Comparison of ENCODE assay signal across 9 cellular contexts in the genomic region with DNA sequence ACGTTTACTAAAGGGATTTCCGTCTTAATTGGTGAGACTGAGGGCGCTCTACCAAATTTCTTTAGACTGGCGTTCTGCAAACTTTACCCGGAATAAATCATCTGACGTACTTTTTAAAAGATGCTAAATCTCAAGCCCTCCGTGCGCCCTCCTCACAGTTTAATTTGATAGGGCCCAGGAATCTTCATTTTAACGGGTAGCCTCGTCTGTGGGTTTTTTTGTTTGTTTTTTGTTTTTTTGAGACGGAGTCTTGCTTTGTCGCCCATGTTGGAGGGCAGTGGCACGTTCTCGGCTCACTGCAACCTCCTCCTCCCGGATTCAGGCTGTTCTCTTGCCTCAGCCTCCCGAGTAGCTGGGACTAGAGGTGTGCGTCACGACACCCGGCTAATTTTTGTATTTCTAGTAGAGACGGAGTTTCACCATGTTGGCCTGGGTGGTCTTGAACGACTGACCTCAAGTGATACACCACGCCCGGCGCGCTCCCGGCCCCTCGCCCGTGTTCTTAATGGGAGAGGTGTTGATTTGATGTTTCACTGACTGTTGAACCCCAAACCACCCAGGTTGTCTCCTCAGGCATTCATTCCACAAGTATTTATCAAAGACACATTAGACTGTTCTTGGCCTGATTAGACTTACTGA.
DNase-seq lines count a peak whose midpoint lies in the region; ATAC-seq and TF ChIP-seq lines count a peak whose summit lies in the region.
"Had no signal": no experiment of that assay in that cellular context is flagged by ENCODE, and none has a peak within 500 bp of the region (broad histone marks: within the 10 kb centered on the region; RNA-seq: fewer than 3 reads in every experiment).

No MANE protein-coding gene starts in this region.

- H3K27me3 ChIP-seq in mucosa of stomach (ENCODE audit: control insufficient read depth, insufficient read depth, low read length): no peaks in the 10 kb centered on the region

- no peaks in the 10 kb centered on the region for H3K9me3 Mint-ChIP-seq in stimulated activated naive CD8-positive, alpha-beta T cell treated with anti-CD3 and anti-CD28 coated beads, Interleukin-15, Interleukin-2, amounts not matched to agents 100 ng/mL and 50 ng/mL, for 24 hours

- peak overlapping the region; percentile 99 for H3K4me3 Mint-ChIP-seq in stimulated activated naive CD8-positive, alpha-beta T cell treated with anti-CD3 and anti-CD28 coated beads, Interleukin-15, Interleukin-2, amounts not matched to agents 100 ng/mL and 50 ng/mL, for 24 hours

- H3K27ac Mint-ChIP-seq in stimulated activated naive CD8-positive, alpha-beta T cell treated with anti-CD3 and anti-CD28 coated beads, Interleukin-15, Interleukin-2, amounts not matched to agents 100 ng/mL and 50 ng/mL, for 24 hours: peak overlapping the region; percentile 99

- H3K9me3 ChIP-seq in mucosa of stomach (ENCODE audit: control insufficient read depth, low read length): no peaks in the 10 kb centered on the region

- no peak for DNase-seq in stimulated activated naive CD8-positive, alpha-beta T cell treated with anti-CD3 and anti-CD28 coated beads, Interleukin-15, Interleukin-2, amounts not matched to agents 100 U/mL and 50 U/mL, for 24 hours
- DNase-seq in caudate nucleus (lab: John Stamatoyannopoulos, UW): peak in 1 of 61 donors; percentile 48
- no peak for DNase-seq in HEK293T (ENCODE audit: extremely low spot score)
- DNase-seq in activated CD4-positive, alpha-beta T cell treated with anti-CD3 and anti-CD28 coated beads, Interleukin-2, amount 50 U/mL, for 1 hour: no peak
- DNase-seq in NCI-H226: no peak
- DNase-seq: stimulated activated CD4-positive, alpha-beta T cell treated with anti-CD3 and anti-CD28 coated beads, Interleukin-15, amount 100 ng/mL, for 24 hours had no signal

- no peaks in the 10 kb centered on the region for H3K27me3 Mint-ChIP-seq in stimulated activated naive CD8-positive, alpha-beta T cell treated with anti-CD3 and anti-CD28 coated beads, Interleukin-15, Interleukin-2, amounts not matched to agents 100 ng/mL and 50 ng/mL, for 24 hours

- no peak for ATAC-seq in stimulated activated naive CD8-positive, alpha-beta T cell treated with anti-CD3 and anti-CD28 coated beads, Interleukin-15, Interleukin-2, amounts not matched to agents 100 U/mL and 50 U/mL, for 24 hours
- no peak for ATAC-seq in GM21737 (IDR thresholded peaks at IDR 0.05; ENCODE audit: unreplicated experiment)

- no peaks in the 10 kb centered on the region for H3K36me3 ChIP-seq in mucosa of stomach (ENCODE audit: control insufficient read depth, insufficient read depth, low read length)

- peaks cover 47% of the 10 kb centered on the region for H3K4me1 Mint-ChIP-seq in stimulated activated naive CD8-positive, alpha-beta T cell treated with anti-CD3 and anti-CD28 coated beads, Interleukin-15, Interleukin-2, amounts not matched to agents 100 ng/mL and 50 ng/mL, for 24 hours (ENCODE audit: low read depth)

- H3K27ac ChIP-seq in caudate nucleus (ENCODE audit: low read depth, low read length): peak overlapping the region; percentile 100

- H3K4me3 ChIP-seq in mucosa of stomach (ENCODE audit: low read length): peak overlapping the region; percentile 65

- peaks cover 38% of the 10 kb centered on the region for H3K36me3 Mint-ChIP-seq in stimulated activated naive CD8-positive, alpha-beta T cell treated with anti-CD3 and anti-CD28 coated beads, Interleukin-15, Interleukin-2, amounts not matched to agents 100 ng/mL and 50 ng/mL, for 24 hours (ENCODE audit: low read depth)

- CTCF ChIA-PET in HEK293T (lab: Yijun Ruan, JAX): no interaction called here

- peak overlapping the region; percentile 84 for H3K9ac ChIP-seq in mucosa of stomach (ENCODE audit: low read length)

- H3K4me1 ChIP-seq in mucosa of stomach (ENCODE audit: control insufficient read depth, insufficient read depth, low read length): peaks cover 4% of the 10 kb centered on the region

- POLR2A ChIA-PET in HEK293T (lab: Yijun Ruan, JAX): no interaction called here

TF ChIP-seq in HEK293T, 16 proteins besides CTCF, POLR2A, EP300 and RAD21:
- no peak for TF ChIP-seq PKNOX1 (IDR thresholded peaks at IDR 0.05)
- TF ChIP-seq SUZ12 (IDR thresholded peaks at IDR 0.05): no peak
- TF ChIP-seq FOXK2 (IDR thresholded peaks at IDR 0.05): no peak
- no peak for TF ChIP-seq FOXM1 (IDR thresholded peaks at IDR 0.05; ENCODE audit: borderline replicate concordance)
- TF ChIP-seq SP1 (IDR thresholded peaks at IDR 0.05): no peak
- no peak for TF ChIP-seq L3MBTL2 (conservative IDR thresholded peaks at IDR 0.05)
- no peak for TF ChIP-seq TARDBP (IDR thresholded peaks at IDR 0.05)
- TF ChIP-seq FOXA1 (IDR thresholded peaks at IDR 0.05): no peak
- no peak for TF ChIP-seq ARNT (IDR thresholded peaks at IDR 0.05)
- no peak for TF ChIP-seq ZNF384 (IDR thresholded peaks at IDR 0.05)
- no peak for TF ChIP-seq BHLHE40 (IDR thresholded peaks at IDR 0.05; ENCODE audit: borderline replicate concordance)
- TF ChIP-seq LEF1 (IDR thresholded peaks at IDR 0.05; ENCODE audit: borderline replicate concordance): no peak
- TF ChIP-seq HDGF (IDR thresholded peaks at IDR 0.05; ENCODE audit: borderline replicate concordance): no peak
